1 cellular context compared by ENCODE assay signal in genomic region chr2:111860005-111860404, GRCh38. TPM values are rescaled to one million over a fixed set of nuclear protein-coding genes. Genes with fewer than 3 reads are reported as not detected.
"Had no signal": no experiment of that assay in that cellular context is flagged by ENCODE, and none has a peak within 500 bp of the region (broad histone marks: within the 10 kb centered on the region; RNA-seq: fewer than 3 reads in every experiment).

No MANE protein-coding gene starts in this region.

RNA-seq across cellular contexts. Expression of gene MERTK, which starts 38.4 kb away (rescaled TPM):
- total RNA-seq: activated B cell treated with CpG ODN at 0.5 μM for 24 hours had no signal
